Comparison of ENCODE assay signal across 15 cellular contexts in the genomic region with DNA sequence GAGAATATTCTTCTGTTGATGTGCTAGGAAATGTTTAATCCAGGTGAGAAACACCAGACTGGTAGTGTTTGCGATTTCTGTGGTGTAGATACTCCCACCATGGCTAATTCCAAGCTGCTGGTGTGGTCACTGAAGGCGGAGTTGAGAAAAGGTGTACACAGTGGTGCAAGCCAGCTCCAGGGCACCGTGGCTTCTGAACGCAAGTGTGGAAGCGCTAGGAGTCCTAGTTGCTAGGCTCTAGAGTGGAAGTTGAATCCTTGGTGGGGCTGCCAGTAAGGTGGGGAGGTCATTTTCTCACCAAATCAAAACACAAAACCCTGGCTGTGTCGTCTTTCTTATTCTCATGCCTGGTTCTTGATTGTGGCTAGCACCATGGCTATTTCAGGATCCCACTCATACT.
"Had no signal": no experiment of that assay in that cellular context is flagged by ENCODE, and none has a peak within 500 bp of the region (broad histone marks: within the 10 kb centered on the region; RNA-seq: fewer than 3 reads in every experiment).

No MANE protein-coding gene starts in this region.

- H3K36me3 Mint-ChIP-seq: activated CD8-positive, alpha-beta memory T cell treated with anti-CD3 and anti-CD28 coated beads, Interleukin-2, amount 10 ng/mL, durations not matched to agents 7 days and 5 days; activated naive CD8-positive, alpha-beta T cell had no signal

- H3K4me3 ChIP-seq: colonic mucosa, stomach had no signal

- ATAC-seq: activated CD8-positive, alpha-beta memory T cell treated with anti-CD3 and anti-CD28 coated beads, Interleukin-2, amount 10 ng/mL, durations not matched to agents 7 days and 5 days had no signal

- H3K4me1 Mint-ChIP-seq: activated CD8-positive, alpha-beta memory T cell treated with anti-CD3 and anti-CD28 coated beads, Interleukin-2, amount 10 ng/mL, durations not matched to agents 7 days and 5 days; memory B cell; nephron had no signal

- H3K27ac ChIP-seq: colonic mucosa had no signal

- FAIRE-seq: astrocyte, small intestine had no signal

- H3K9me3 Mint-ChIP-seq: activated T-cell treated with anti-CD3 and anti-CD28 coated beads, Interleukin-2, amount 50 U/mL, for 24 hours; memory B cell; nephron had no signal

- DNase-seq: activated CD4-positive, alpha-beta T cell treated with anti-CD3 and anti-CD28 coated beads for 1 hour; activated CD4-positive, alpha-beta T cell treated with anti-CD3 and anti-CD28 coated beads, Interleukin-2, amount 50 U/mL, for 48 hours; activated CD8-positive, alpha-beta memory T cell treated with anti-CD3 and anti-CD28 coated beads, Interleukin-2, amount 10 ng/mL, durations not matched to agents 7 days and 5 days; activated gamma-delta T cell; activated T-cell treated with anti-CD3 and anti-CD28 coated beads, Interleukin-2, amount 50 U/mL, for 24 hours; colonic mucosa; effector memory CD4-positive, alpha-beta T cell; occipital lobe; stomach; T-helper 2 cell had no signal

- H3K36me3 ChIP-seq: colonic mucosa had no signal

- H3K27me3 Mint-ChIP-seq: activated naive CD8-positive, alpha-beta T cell; activated T-cell treated with anti-CD3 and anti-CD28 coated beads, Interleukin-2, amount 50 U/mL, for 24 hours had no signal

- H3K9me3 ChIP-seq: colonic mucosa, stomach had no signal

- H3K4me3 Mint-ChIP-seq: activated CD8-positive, alpha-beta memory T cell treated with anti-CD3 and anti-CD28 coated beads, Interleukin-2, amount 10 ng/mL, durations not matched to agents 7 days and 5 days; activated naive CD8-positive, alpha-beta T cell; activated T-cell treated with anti-CD3 and anti-CD28 coated beads, Interleukin-2, amount 50 U/mL, for 24 hours; memory B cell; nephron had no signal

- H3K27ac Mint-ChIP-seq: activated CD8-positive, alpha-beta memory T cell treated with anti-CD3 and anti-CD28 coated beads, Interleukin-2, amount 10 ng/mL, durations not matched to agents 7 days and 5 days; activated naive CD8-positive, alpha-beta T cell; activated T-cell treated with anti-CD3 and anti-CD28 coated beads, Interleukin-2, amount 50 U/mL, for 24 hours; memory B cell; nephron had no signal

- H3K27me3 ChIP-seq: colonic mucosa, stomach had no signal
